Comparison of ENCODE assay signal across 18 cellular contexts in the genomic region with DNA sequence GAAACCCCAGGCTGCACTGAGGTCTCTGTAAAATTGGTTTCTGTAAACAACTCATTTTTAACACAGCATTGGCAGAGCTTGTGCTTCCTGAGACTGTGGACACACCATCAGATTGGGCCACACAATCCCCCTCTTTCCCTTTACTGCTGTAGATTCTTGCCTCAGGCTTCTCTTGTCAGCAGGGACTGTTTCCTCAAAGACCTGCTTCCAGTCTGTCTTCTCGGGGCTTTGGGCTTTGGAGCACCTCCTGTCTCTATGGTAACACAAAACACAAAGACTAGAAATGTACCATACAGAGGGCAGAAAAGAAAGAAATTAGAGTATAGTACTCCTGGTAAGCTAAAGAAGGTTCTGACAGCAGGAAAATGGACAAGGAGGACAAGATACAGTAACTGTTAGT.
DNase-seq lines count a peak whose midpoint lies in the region; TF ChIP-seq lines count a peak whose summit lies in the region.
"Had no signal": no experiment of that assay in that cellular context is flagged by ENCODE, and none has a peak within 500 bp of the region (broad histone marks: within the 10 kb centered on the region; RNA-seq: fewer than 3 reads in every experiment).

No MANE protein-coding gene starts in this region.

- H3K4me3 Mint-ChIP-seq in HFFc6: no peak overlapping the region
- no peak overlapping the region for H3K4me3 Mint-ChIP-seq in endodermal cell
- H3K4me3 Mint-ChIP-seq: CD8-positive, alpha-beta memory T cell had no signal

- peaks cover 5% of the 10 kb centered on the region for H3K9me3 ChIP-seq in endodermal cell (ENCODE audit: control insufficient read depth, low read length)
- H3K9me3 ChIP-seq in parathyroid adenoma (ENCODE audit: control insufficient read depth, low read length): no peaks in the 10 kb centered on the region
- H3K9me3 ChIP-seq: BLaER1, MG63, SJSA1 had no signal

- H3K4me2 ChIP-seq in parathyroid adenoma (ENCODE audit: low read length): no peak overlapping the region
- H3K4me2 ChIP-seq: BLaER1, KMS-11 had no signal

- H3K36me3 ChIP-seq in endodermal cell (ENCODE audit: control insufficient read depth, insufficient read depth, low read length): peaks cover 12% of the 10 kb centered on the region
- H3K36me3 ChIP-seq in parathyroid adenoma (ENCODE audit: control insufficient read depth, insufficient read depth, low read length): no peaks in the 10 kb centered on the region
- H3K36me3 ChIP-seq: BLaER1, MG63, SJSA1 had no signal

- no peak overlapping the region for H3K9ac ChIP-seq in endodermal cell (ENCODE audit: extremely low read depth, low read length, poor library complexity, severe bottlenecking)
- no peak overlapping the region for H3K9ac ChIP-seq in parathyroid adenoma
- H3K9ac ChIP-seq: BLaER1, KMS-11 had no signal

- H3K9me3 Mint-ChIP-seq in HFFc6 (no peaks in the 10 kb centered on the region), endodermal cell (no peaks in the 10 kb centered on the region)
- H3K9me3 Mint-ChIP-seq: CD8-positive, alpha-beta memory T cell had no signal

- DNase-seq in HFFc6 (no peak), NCI-H69 (lab: John Stamatoyannopoulos, UW) (peak; percentile 85), endodermal cell (no peak), NCI-H2171 (lab: John Stamatoyannopoulos, UW) (no peak), SW 1271 (lab: John Stamatoyannopoulos, UW) (no peak)
- DNase-seq in activated CD4-positive, alpha-beta T cell treated with anti-CD3 and anti-CD28 coated beads for 1 hour: no peak
- DNase-seq: CD8-positive, alpha-beta memory T cell; GOT3; MG63; NCI-H1105; NCI-H2029; NCI-H524; NK-92 treated with Interleukin-12 subunit alpha and Interleukin-12 subunit beta, amount 100 ng/mL, for 24 hours had no signal

- TF ChIP-seq CTCF in HFFc6 (IDR thresholded peaks at IDR 0.05): no peak
- TF ChIP-seq CTCF in endodermal cell (conservative IDR thresholded peaks at IDR 0.05): no peak
- no peak for TF ChIP-seq CTCF in parathyroid adenoma (IDR thresholded peaks at IDR 0.05)

- H3K36me3 Mint-ChIP-seq in HFFc6 (ENCODE audit: low read depth) (no peaks in the 10 kb centered on the region), endodermal cell (ENCODE audit: low read depth) (no peaks in the 10 kb centered on the region)
- H3K36me3 Mint-ChIP-seq: CD8-positive, alpha-beta memory T cell had no signal

- peaks cover 3% of the 10 kb centered on the region for H3K4me1 ChIP-seq in endodermal cell (ENCODE audit: control insufficient read depth, insufficient read depth, low read length)
- peaks cover 34% of the 10 kb centered on the region for H3K4me1 ChIP-seq in parathyroid adenoma
- H3K4me1 ChIP-seq: SJSA1 had no signal

- H3K4me1 Mint-ChIP-seq in HFFc6 (ENCODE audit: low read depth) (peaks cover 25% of the 10 kb centered on the region), endodermal cell (peaks cover 20% of the 10 kb centered on the region)
- H3K4me1 Mint-ChIP-seq: CD8-positive, alpha-beta memory T cell had no signal

- peaks cover 2% of the 10 kb centered on the region; the same call in 1 of the 2 replicates for H3K27me3 Mint-ChIP-seq in HFFc6 (ENCODE audit: insufficient read depth)
- no peaks in the 10 kb centered on the region for H3K27me3 Mint-ChIP-seq in endodermal cell (ENCODE audit: insufficient read depth)
- H3K27me3 Mint-ChIP-seq: CD8-positive, alpha-beta memory T cell had no signal

- 81% methylated on average over 1 of the region's 1 CpG; no CpG with 5 or more reads in 1 of the 2 experiments for WGBS in endodermal cell (ENCODE audit: insufficient coverage in 1 of 2, insufficient read length in 1 of 2), 2 experiments

- H3K4me3 ChIP-seq in endodermal cell (ENCODE audit: low read length) (no peak overlapping the region), parathyroid adenoma (ENCODE audit: low read depth, low read length) (no peak overlapping the region)
- H3K4me3 ChIP-seq: BLaER1, MG63, SJSA1 had no signal

- peak overlapping the region; percentile 25 for H3K27ac ChIP-seq in endodermal cell (ENCODE audit: low read depth, low read length)
- H3K27ac ChIP-seq in parathyroid adenoma: peak overlapping the region; percentile 93
- H3K27ac ChIP-seq: BLaER1, KMS-11, RWPE1, SJSA1 had no signal

- H2AFZ ChIP-seq in parathyroid adenoma: peak overlapping the region; percentile 30

- H3K27me3 ChIP-seq in endodermal cell (ENCODE audit: control insufficient read depth, insufficient read depth, low read length, poor library complexity, severe bottlenecking): no peaks in the 10 kb centered on the region
- no peaks in the 10 kb centered on the region for H3K27me3 ChIP-seq in parathyroid adenoma (ENCODE audit: control insufficient read depth, insufficient read depth, low read length)
- H3K27me3 ChIP-seq: BLaER1, MG63, SJSA1 had no signal

- H3K27ac Mint-ChIP-seq in HFFc6: peak overlapping the region; percentile 44
- H3K27ac Mint-ChIP-seq in endodermal cell: no peak overlapping the region
- H3K27ac Mint-ChIP-seq: CD8-positive, alpha-beta memory T cell had no signal

- no peaks in the 10 kb centered on the region for H3K79me2 ChIP-seq in parathyroid adenoma
